ENCODE assay signal across 9 cellular contexts in the genomic region with DNA sequence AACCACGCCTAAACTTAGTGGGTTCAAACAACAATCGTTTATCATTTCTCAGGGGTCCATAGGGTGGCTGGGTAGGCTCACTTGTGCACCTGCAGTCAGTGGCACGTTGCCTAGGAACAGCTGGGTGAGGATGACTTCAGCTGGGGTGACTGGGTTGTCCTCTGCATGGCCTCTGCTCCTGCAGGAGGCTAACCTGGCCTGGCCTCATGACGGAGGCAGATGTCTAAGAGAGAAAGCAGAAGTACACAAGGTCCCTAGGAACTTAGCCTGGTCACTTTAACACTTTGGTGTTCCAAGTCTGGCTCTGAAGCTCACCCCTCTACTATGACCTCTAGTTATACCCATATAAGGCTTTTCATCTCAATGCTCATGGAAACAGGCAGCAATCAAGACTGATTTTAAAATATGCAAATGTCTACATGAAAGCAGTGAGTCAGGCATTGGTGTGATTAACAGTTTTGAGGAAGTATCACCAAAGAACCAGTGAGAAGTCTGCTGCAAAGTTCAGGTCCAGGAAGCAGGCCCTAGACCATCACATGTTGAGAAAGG. TPM values are rescaled to one million over a fixed set of nuclear protein-coding genes. Genes with fewer than 3 reads are reported as not detected.
DNase-seq lines count a peak whose midpoint lies in the region; ATAC-seq lines count a peak whose summit lies in the region.
"Had no signal": no experiment of that assay in that cellular context is flagged by ENCODE, and none has a peak within 500 bp of the region (broad histone marks: within the 10 kb centered on the region; RNA-seq: fewer than 3 reads in every experiment).

No MANE protein-coding gene starts in this region.

- ATAC-seq in activated CD4-positive, alpha-beta T cell treated with anti-CD3 and anti-CD28 coated beads for 36 hours: peak; percentile 94
- peak; percentile 88 for ATAC-seq in HG02678 (IDR thresholded peaks at IDR 0.05; ENCODE audit: unreplicated experiment)

- H3K4me1 Mint-ChIP-seq in activated CD4-positive, alpha-beta T cell treated with anti-CD3 and anti-CD28 coated beads for 36 hours: peaks cover 11% of the 10 kb centered on the region

- POLR2A ChIA-PET in activated CD4-positive, alpha-beta T cell treated with anti-CD3 and anti-CD28 coated beads for 36 hours (lab: Charles Lee): interaction anchor here (0.6 kb wide), 1 partner anchor 229 kb away, joined by 3 read pairs; no protein-coding TSS in a partner anchor

- H3K9me3 Mint-ChIP-seq in activated CD4-positive, alpha-beta T cell treated with anti-CD3 and anti-CD28 coated beads for 36 hours (ENCODE audit: low read depth): no peaks in the 10 kb centered on the region

- H3K36me3 Mint-ChIP-seq in activated CD4-positive, alpha-beta T cell treated with anti-CD3 and anti-CD28 coated beads for 36 hours (ENCODE audit: low read depth): peaks cover 3% of the 10 kb centered on the region

- intact Hi-C loops in activated CD4-positive, alpha-beta T cell treated with anti-CD3 and anti-CD28 coated beads for 36 hours (cut with DNase I, micrococcal nuclease): no loop called here

- H3K4me3 Mint-ChIP-seq in activated CD4-positive, alpha-beta T cell treated with anti-CD3 and anti-CD28 coated beads for 36 hours: no peak overlapping the region

- no peaks in the 10 kb centered on the region for H3K27me3 Mint-ChIP-seq in activated CD4-positive, alpha-beta T cell treated with anti-CD3 and anti-CD28 coated beads for 36 hours

- H3K27ac Mint-ChIP-seq in activated CD4-positive, alpha-beta T cell treated with anti-CD3 and anti-CD28 coated beads for 36 hours: peak overlapping the region; percentile 48

- DNase-seq in activated CD4-positive, alpha-beta T cell treated with anti-CD3 and anti-CD28 coated beads for 36 hours: peak; percentile 33
- DNase-seq in activated CD4-positive, alpha-beta T cell treated with anti-CD3 and anti-CD28 coated beads, Interleukin-2, amount 50 U/mL, for 4 hours: no peak
- DNase-seq in NAMALWA (ENCODE audit: low spot score) (peak; percentile 86), pons (ENCODE audit: low spot score) (peak; percentile 56), NCI-H187 (lab: John Stamatoyannopoulos, UW) (no peak), NCI-H2227 (lab: John Stamatoyannopoulos, UW; ENCODE audit: unreplicated experiment) (no peak)
- no peak for DNase-seq in stimulated activated CD4-positive, alpha-beta T cell treated with anti-CD3 and anti-CD28 coated beads, Interleukin-4, amount 100 ng/mL, for 4 hours
- DNase-seq: activated CD4-positive, alpha-beta T cell treated with anti-CD3 and anti-CD28 coated beads, Interleukin-2, amount 50 U/mL, for 48 hours had no signal

- CTCF ChIA-PET in activated CD4-positive, alpha-beta T cell treated with anti-CD3 and anti-CD28 coated beads for 36 hours (lab: Charles Lee): interaction anchor here (0.7 to 1.6 kb wide), 3 partner anchors 10 to 88 kb away, joined by 3 to 5 read pairs (median 3); partner anchors contain the start of gene OLFML1

RNA-seq across cellular contexts. Expression of gene OLFML1, which starts 10.8 kb away (rescaled TPM):
- not detected for total RNA-seq in activated CD4-positive, alpha-beta T cell treated with anti-CD3 and anti-CD28 coated beads for 36 hours

RNA-seq across cellular contexts. Expression of gene PPFIBP2, which starts 17.7 kb away (rescaled TPM):
- total RNA-seq in activated CD4-positive, alpha-beta T cell treated with anti-CD3 and anti-CD28 coated beads for 36 hours: 10 to 100 TPM in 1 of 2 experiments, 1 to 10 TPM in 1; 7.9 to 13.2 TPM

Comparison
In these comparisons a context has a peak if more than half of its experiments do, and no peak if none do; other contexts are left out.
1. DNase-seq: peak in activated CD4-positive, alpha-beta T cell treated with anti-CD3 and anti-CD28 coated beads for 36 hours (single experiment), NAMALWA (single experiment) and pons (single experiment); none in activated CD4-positive, alpha-beta T cell treated with anti-CD3 and anti-CD28 coated beads, Interleukin-2, amount 50 U/mL, for 4 hours (0 of 2), NCI-H187 (0 of 2), NCI-H2227 (single experiment) and stimulated activated CD4-positive, alpha-beta T cell treated with anti-CD3 and anti-CD28 coated beads, Interleukin-4, amount 100 ng/mL, for 4 hours (0 of 2).